In genomic region chr13:34164585-34164984, GRCh38 we compare ENCODE assay signal across 32 cellular contexts.
DNase-seq lines count a peak whose midpoint lies in the region; ATAC-seq, FAIRE-seq and TF ChIP-seq lines count a peak whose summit lies in the region.
"Had no signal": no experiment of that assay in that cellular context is flagged by ENCODE, and none has a peak within 500 bp of the region (broad histone marks: within the 10 kb centered on the region; RNA-seq: fewer than 3 reads in every experiment).

No MANE protein-coding gene starts in this region.

- H3K27me3 ChIP-seq in pancreas (no peaks in the 10 kb centered on the region), upper lobe of left lung (no peaks in the 10 kb centered on the region)
- H3K27me3 ChIP-seq: MG63, vagina had no signal

- no peak for FAIRE-seq in pancreas (lab: Jason Lieb, UNC)
- FAIRE-seq: A549, bronchial epithelial cell, D721Med had no signal

- no peak for TF ChIP-seq POLR2A in upper lobe of left lung (IDR thresholded peaks at IDR 0.05)

- H3K27ac Mint-ChIP-seq in stimulated activated naive B cell treated with anti-CD40 and anti-IgM and Interleukin-4, amounts not matched to agents 10 μg/mL and 1 μg/mL and 100 μg/mL, for 72 hours = no peak overlapping the region
- H3K27ac Mint-ChIP-seq: activated CD4-positive, alpha-beta memory T cell treated with anti-CD3 and anti-CD28 coated beads for 36 hours; activated naive CD8-positive, alpha-beta T cell treated with anti-CD3 and anti-CD28 coated beads, Interleukin-2, amount 50 U/mL, for 24 hours; CD4-positive, CD25-positive, alpha-beta regulatory T cell had no signal

- peak in 3 of 4 donors; percentile 61 to 75 (median 65) for ATAC-seq in pancreas
- no peak for ATAC-seq in upper lobe of left lung (ENCODE audit: low FRiP score in 2 of 2)
- ATAC-seq in stimulated activated naive B cell treated with anti-CD40 and anti-IgM and Interleukin-4, amounts not matched to agents 10 μg/mL and 1 μg/mL and 100 μg/mL, for 72 hours (replicated peaks) = no peak
- ATAC-seq: A549; activated CD4-positive, CD25-positive, alpha-beta regulatory T cell treated with anti-CD3 and anti-CD28 coated beads, Interleukin-2, amount 50 U/mL, for 24 hours; activated naive CD8-positive, alpha-beta T cell treated with anti-CD3 and anti-CD28 coated beads, Interleukin-2, amount 50 U/mL, for 24 hours; left ventricle myocardium superior had no signal

- intact Hi-C loops in pancreas (cut with DNase I) = no loop called here

- H3K9me3 Mint-ChIP-seq in stimulated activated naive B cell treated with anti-CD40 and anti-IgM and Interleukin-4, amounts not matched to agents 10 μg/mL and 1 μg/mL and 100 μg/mL, for 72 hours = no peaks in the 10 kb centered on the region
- H3K9me3 Mint-ChIP-seq: activated CD4-positive, alpha-beta memory T cell treated with anti-CD3 and anti-CD28 coated beads for 36 hours had no signal

- TF ChIP-seq EP300 in upper lobe of left lung (IDR thresholded peaks at IDR 0.05) = no peak

- H3K4me3 ChIP-seq in pancreas = no peak overlapping the region
- no peak overlapping the region for H3K4me3 ChIP-seq in upper lobe of left lung
- H3K4me3 ChIP-seq: A549, MG63, vagina had no signal

- H3K27ac ChIP-seq in pancreas (peak overlapping the region in 2 of 4 donors; percentile 27 to 53), upper lobe of left lung (no peak overlapping the region)
- H3K27ac ChIP-seq: vagina had no signal

- H3K4me1 Mint-ChIP-seq in stimulated activated naive B cell treated with anti-CD40 and anti-IgM and Interleukin-4, amounts not matched to agents 10 μg/mL and 1 μg/mL and 100 μg/mL, for 72 hours = no peaks in the 10 kb centered on the region
- H3K4me1 Mint-ChIP-seq: activated naive CD8-positive, alpha-beta T cell treated with anti-CD3 and anti-CD28 coated beads, Interleukin-2, amount 50 U/mL, for 24 hours; CD4-positive, CD25-positive, alpha-beta regulatory T cell had no signal

- H3K4me1 ChIP-seq in pancreas = peaks cover 13 to 35% (median 35%) of the 10 kb centered on the region in 3 donors
- peaks cover 0 to 7% (median 6%) of the 10 kb centered on the region in 4 donors for H3K4me1 ChIP-seq in upper lobe of left lung

- H3K4me3 Mint-ChIP-seq in stimulated activated naive B cell treated with anti-CD40 and anti-IgM and Interleukin-4, amounts not matched to agents 10 μg/mL and 1 μg/mL and 100 μg/mL, for 72 hours = no peak overlapping the region
- H3K4me3 Mint-ChIP-seq: activated CD4-positive, alpha-beta memory T cell treated with anti-CD3 and anti-CD28 coated beads for 36 hours; activated naive CD8-positive, alpha-beta T cell treated with anti-CD3 and anti-CD28 coated beads, Interleukin-2, amount 50 U/mL, for 24 hours; CD4-positive, CD25-positive, alpha-beta regulatory T cell had no signal

- H3K36me3 ChIP-seq in pancreas (no peaks in the 10 kb centered on the region), upper lobe of left lung (no peaks in the 10 kb centered on the region)
- H3K36me3 ChIP-seq: MG63, vagina had no signal

- peak; percentile 27 for DNase-seq in COLO829 (ENCODE audit: low spot score)
- peak; percentile 24 for DNase-seq in RPMI7951 (ENCODE audit: low read depth)
- DNase-seq in iris pigment epithelial cell (ENCODE audit: low read depth) = peak; percentile 34
- peak in 2 of 6 donors; percentile 32 to 42 for DNase-seq in pancreas
- no peak for DNase-seq in upper lobe of left lung
- DNase-seq in GF-D8 (lab: John Stamatoyannopoulos, UW) = no peak
- no peak for DNase-seq in activated CD4-positive, alpha-beta T cell treated with anti-CD3 and anti-CD28 coated beads, Interleukin-2, amount 50 U/mL, for 4 hours
- no peak for DNase-seq in stimulated activated naive B cell treated with anti-CD40 and anti-IgM and Interleukin-4, amounts not matched to agents 10 μg/mL and 1 μg/mL and 100 μg/mL, for 72 hours
- DNase-seq: activated CD4-positive, alpha-beta memory T cell treated with anti-CD3 and anti-CD28 coated beads for 36 hours; activated CD8-positive, alpha-beta memory T cell treated with anti-CD3 and anti-CD28 coated beads, Interleukin-2, amount 50 U/mL, for 4 hours; activated naive CD4-positive, alpha-beta T cell; activated naive CD8-positive, alpha-beta T cell treated with anti-CD3 and anti-CD28 coated beads, Interleukin-2, amount 50 U/mL, for 24 hours; AML-193; CD4-positive, CD25-positive, alpha-beta regulatory T cell; effector CD4-positive, alpha-beta T cell; hypothalamus; KG1; left ventricle myocardium superior; MG63; NCI-H1105 treated with DMSO at 0.1 percent for 48 hours; NCI-H187 treated with DMSO at 0.1 percent for 48 hours; NCI-H510A treated with DMSO at 0.1 percent for 48 hours; NK-92 treated with Interleukin-12 subunit alpha and Interleukin-12 subunit beta, amount 100 ng/mL, for 24 hours; occipital lobe; Right ventricle myocardium superior; stimulated activated naive CD4-positive, alpha-beta T cell; T-helper 2 cell had no signal

- WGBS in pancreas, 2 donors = 67 to 68% methylated on average over 6 of the region's 6 CpGs
- WGBS in upper lobe of left lung, 2 donors = 89 to 90% methylated on average over 6 of the region's 6 CpGs

- H3K27me3 Mint-ChIP-seq in stimulated activated naive B cell treated with anti-CD40 and anti-IgM and Interleukin-4, amounts not matched to agents 10 μg/mL and 1 μg/mL and 100 μg/mL, for 72 hours = no peaks in the 10 kb centered on the region
- H3K27me3 Mint-ChIP-seq: activated CD4-positive, alpha-beta memory T cell treated with anti-CD3 and anti-CD28 coated beads for 36 hours; CD4-positive, CD25-positive, alpha-beta regulatory T cell had no signal

- H3K9me3 ChIP-seq in pancreas (no peaks in the 10 kb centered on the region), upper lobe of left lung (no peaks in the 10 kb centered on the region)
- H3K9me3 ChIP-seq: A549, MG63, vagina had no signal

- TF ChIP-seq CTCF in pancreas (IDR thresholded peaks at IDR 0.05) (no peak), upper lobe of left lung (IDR thresholded peaks at IDR 0.05) (no peak)

- H3K36me3 Mint-ChIP-seq in stimulated activated naive B cell treated with anti-CD40 and anti-IgM and Interleukin-4, amounts not matched to agents 10 μg/mL and 1 μg/mL and 100 μg/mL, for 72 hours = no peaks in the 10 kb centered on the region
- H3K36me3 Mint-ChIP-seq: activated CD4-positive, alpha-beta memory T cell treated with anti-CD3 and anti-CD28 coated beads for 36 hours; CD4-positive, CD25-positive, alpha-beta regulatory T cell had no signal

Comparison
In these comparisons a context has a peak if more than half of its experiments do, and no peak if none do; other contexts are left out.
1. DNase-seq: peak in COLO829 (single experiment), RPMI7951 (single experiment) and iris pigment epithelial cell (single experiment); none in upper lobe of left lung (0 of 2), GF-D8 (single experiment), activated CD4-positive, alpha-beta T cell treated with anti-CD3 and anti-CD28 coated beads, Interleukin-2, amount 50 U/mL, for 4 hours (0 of 2) and stimulated activated naive B cell treated with anti-CD40 and anti-IgM and Interleukin-4, amounts not matched to agents 10 μg/mL and 1 μg/mL and 100 μg/mL, for 72 hours (single experiment).
2. ATAC-seq: peak in pancreas (3 of 4); none in upper lobe of left lung (0 of 2) and stimulated activated naive B cell treated with anti-CD40 and anti-IgM and Interleukin-4, amounts not matched to agents 10 μg/mL and 1 μg/mL and 100 μg/mL, for 72 hours (0 of 2).